ENCODE assay signal across 8 cellular contexts in genomic region chr5:112860571-112860928, GRCh38. TPM values are rescaled to one million over a fixed set of nuclear protein-coding genes. Genes with fewer than 3 reads are reported as not detected.
A peak's percentile ranks its signal among the peaks of the same experiment; 100 is the strongest.
DNase-seq lines count a peak whose midpoint lies in the region; ATAC-seq and TF ChIP-seq lines count a peak whose summit lies in the region.
"Not testable (repeated sequence)": the region's sequence is repeated elsewhere in the genome, so short reads cannot be mapped to it uniquely, and the experiment has no call there.

No MANE protein-coding gene starts in this region.

- ATAC-seq in PC-3; mucosa of descending colon; aorta (ENCODE audit: low FRiP score): not testable (repeated sequence)

- not testable (repeated sequence) for H4K20me1 ChIP-seq in PC-3 (ENCODE audit: low read length)

- H3F3A ChIP-seq in PC-3 (ENCODE audit: low read length, unreplicated experiment): not testable (repeated sequence)

- not testable (repeated sequence) for H3K9me3 ChIP-seq in PC-3 (ENCODE audit: low read length); cardiac muscle cell (ENCODE audit: low read depth); mucosa of descending colon; aorta (ENCODE audit: control insufficient read depth, low read length)

- peak overlapping the region; percentile 68 for H3K4me2 ChIP-seq in PC-3 (ENCODE audit: low read length)

- H3K27ac Mint-ChIP-seq in activated T-helper 1 cell treated with anti-CD3 and anti-CD28 coated beads, Interleukin-12 subunit alpha, Interleukin-12 subunit beta, Interleukin-2, Interleukin-4 antibody, amounts not matched to agents 30 ng/mL and 10 ng/mL and 1 ng/mL, durations not matched to agents 14 hours and 24 hours and 36 hours: peak overlapping the region; percentile 96

- H3K4me1 Mint-ChIP-seq in activated T-helper 1 cell treated with anti-CD3 and anti-CD28 coated beads, Interleukin-12 subunit alpha, Interleukin-12 subunit beta, Interleukin-2, Interleukin-4 antibody, amounts not matched to agents 30 ng/mL and 10 ng/mL and 1 ng/mL, durations not matched to agents 14 hours and 24 hours and 36 hours (ENCODE audit: low read depth): peaks cover 27% of the 10 kb centered on the region

- peaks cover 17% of the 10 kb centered on the region for H3K27me3 Mint-ChIP-seq in activated T-helper 1 cell treated with anti-CD3 and anti-CD28 coated beads, Interleukin-12 subunit alpha, Interleukin-12 subunit beta, Interleukin-2, Interleukin-4 antibody, amounts not matched to agents 30 ng/mL and 10 ng/mL and 1 ng/mL, durations not matched to agents 14 hours and 24 hours and 36 hours (ENCODE audit: insufficient read depth)

- H3K4me1 ChIP-seq in PC-3 (ENCODE audit: insufficient read depth, low read length) (peaks cover 16% of the 10 kb centered on the region), mucosa of descending colon (ENCODE audit: low read depth) (peaks cover 15% of the 10 kb centered on the region)
- not testable (repeated sequence) for H3K4me1 ChIP-seq in cardiac muscle cell (ENCODE audit: low read depth); aorta (ENCODE audit: control insufficient read depth in 1 of 2, insufficient read depth in 2 of 2, low read length in 2 of 2)

- peaks cover 48% of the 10 kb centered on the region for H3K79me2 ChIP-seq in PC-3 (ENCODE audit: low read length)

- H3K4me3 ChIP-seq in GM12864 (ENCODE audit: low read depth, low read length) (peak overlapping the region; percentile 69), PC-3 (ENCODE audit: low read length) (peak overlapping the region; percentile 98), choroid plexus epithelial cell (ENCODE audit: low read depth, low read length) (peak overlapping the region; percentile 94), mucosa of descending colon (peak overlapping the region; percentile 91), skeletal muscle cell (ENCODE audit: low read depth, low read length) (peak overlapping the region; percentile 93), aorta (ENCODE audit: low read length in 2 of 2) (peak overlapping the region; percentile 59 to 90)
- H3K4me3 ChIP-seq in cardiac muscle cell: not testable (repeated sequence)

- POLR2A ChIA-PET in PC-3 (lab: Charles Lee; ENCODE audit: unreplicated experiment): not testable (repeated sequence)

- TF ChIP-seq CTCF in GM12864 (IDR thresholded peaks at IDR 0.05; ENCODE audit: low read depth, low read length, missing control alignments); PC-3 (conservative IDR thresholded peaks at IDR 0.05; ENCODE audit: low read depth, low read length); choroid plexus epithelial cell (conservative IDR thresholded peaks at IDR 0.05; ENCODE audit: low read depth, low read length); cardiac muscle cell (IDR thresholded peaks at IDR 0.05; ENCODE audit: low read depth, low read length); mucosa of descending colon (IDR thresholded peaks at IDR 0.05): not testable (repeated sequence)

- 64 to 67% methylated on average over 11 of the region's 11 CpGs for WGBS in aorta, 2 donors

- TSS peak; percentile 95 for BruUV-seq in PC-3 (replicated peaks; lab: Mats Ljungman, UMichigan)

- not testable (repeated sequence) for H3K27me3 ChIP-seq in PC-3 (ENCODE audit: low read length); cardiac muscle cell; aorta (ENCODE audit: control insufficient read depth in 1 of 2, insufficient read depth in 2 of 2, low read length in 1 of 2)

- H3K9me2 ChIP-seq in PC-3 (replicated peaks; ENCODE audit: low read length): not testable (repeated sequence)

- intact Hi-C loops in PC-3 (cut with micrococcal nuclease) (loop anchor here (5.0 kb wide), 2 partner anchors 62 to 117 kb away; partner anchors contain the start of genes DCP2 and REEP5), aorta (cut with DNase I) (loop anchor here (5.0 to 10.0 kb wide), 2 partner anchors 104 to 117 kb away; partner anchors contain the start of gene DCP2 (in 1 of the 2))
- intact Hi-C loops in activated T-helper 1 cell treated with anti-CD3 and anti-CD28 coated beads, Interleukin-12 subunit alpha, Interleukin-12 subunit beta, Interleukin-2, Interleukin-4 antibody, amounts not matched to agents 30 ng/mL and 10 ng/mL and 1 ng/mL, durations not matched to agents 14 hours and 24 hours and 36 hours (cut with micrococcal nuclease): loop anchor here (2.0 to 10.0 kb wide), 5 partner anchors 18 to 1766 kb away; partner anchors contain the start of genes WDR36 and YTHDC2
- intact Hi-C loops in mucosa of descending colon (cut with DNase I, micrococcal nuclease): not testable (repeated sequence)

- H3K36me3 Mint-ChIP-seq in activated T-helper 1 cell treated with anti-CD3 and anti-CD28 coated beads, Interleukin-12 subunit alpha, Interleukin-12 subunit beta, Interleukin-2, Interleukin-4 antibody, amounts not matched to agents 30 ng/mL and 10 ng/mL and 1 ng/mL, durations not matched to agents 14 hours and 24 hours and 36 hours (ENCODE audit: low read depth): peaks cover 24% of the 10 kb centered on the region

- H3K9me3 Mint-ChIP-seq in activated T-helper 1 cell treated with anti-CD3 and anti-CD28 coated beads, Interleukin-12 subunit alpha, Interleukin-12 subunit beta, Interleukin-2, Interleukin-4 antibody, amounts not matched to agents 30 ng/mL and 10 ng/mL and 1 ng/mL, durations not matched to agents 14 hours and 24 hours and 36 hours: not testable (repeated sequence)

- peak overlapping the region; percentile 97 for H3K9ac ChIP-seq in PC-3 (ENCODE audit: low read length)

- peaks cover 25% of the 10 kb centered on the region for H3K36me3 ChIP-seq in PC-3 (ENCODE audit: low read depth, low read length)
- peaks cover 14% of the 10 kb centered on the region for H3K36me3 ChIP-seq in cardiac muscle cell
- not testable (repeated sequence) for H3K36me3 ChIP-seq in mucosa of descending colon (ENCODE audit: low read depth); aorta (ENCODE audit: control insufficient read depth in 1 of 2, insufficient read depth in 2 of 2, low read length in 1 of 2)

- peak overlapping the region; percentile 98 for H2AFZ ChIP-seq in PC-3 (ENCODE audit: low read length)

- not testable (repeated sequence) for DNase-seq in GM12864 (ENCODE audit: low read depth); PC-3; activated T-helper 1 cell treated with anti-CD3 and anti-CD28 coated beads, Interleukin-12 subunit alpha, Interleukin-12 subunit beta, Interleukin-2, Interleukin-4 antibody, amounts not matched to agents 30 ng/mL and 10 ng/mL and 1 ng/mL, durations not matched to agents 14 hours and 24 hours and 36 hours (ENCODE audit: low spot score); choroid plexus epithelial cell (ENCODE audit: low read depth); cardiac muscle cell (ENCODE audit: low read depth in 1 of 2, low spot score in 1 of 2); mucosa of descending colon; skeletal muscle cell (ENCODE audit: low read depth); aorta

- H3K4me3 Mint-ChIP-seq in activated T-helper 1 cell treated with anti-CD3 and anti-CD28 coated beads, Interleukin-12 subunit alpha, Interleukin-12 subunit beta, Interleukin-2, Interleukin-4 antibody, amounts not matched to agents 30 ng/mL and 10 ng/mL and 1 ng/mL, durations not matched to agents 14 hours and 24 hours and 36 hours: peak overlapping the region; percentile 97

- H3K27ac ChIP-seq in PC-3 (ENCODE audit: low read length): peak overlapping the region; percentile 29
- H3K27ac ChIP-seq in cardiac muscle cell: peak overlapping the region; percentile 93
- H3K27ac ChIP-seq in aorta (ENCODE audit: low read depth in 1 of 2, low read length in 2 of 2): peak overlapping the region in 1 of 2 donors; percentile 64

- CTCF ChIA-PET in PC-3 (lab: Charles Lee): not testable (repeated sequence)

RNA-seq across cellular contexts. Expression of gene SRP19, which starts 0.5 kb away (rescaled TPM):
- total RNA-seq in PC-3 (2014; rRNA removed) (39.9 and 42.9 TPM in 2 replicates), cardiac muscle cell (69.1 and 98.2 TPM in 2 replicates), mucosa of descending colon (10 to 100 TPM; 22.0 to 32.0 (median 26.9) TPM), aorta (10 to 100 TPM; 33.4 to 40.1 TPM)
- total RNA-seq in activated T-helper 1 cell treated with anti-CD3 and anti-CD28 coated beads, Interleukin-12 subunit alpha, Interleukin-12 subunit beta, Interleukin-2, Interleukin-4 antibody, amounts not matched to agents 30 ng/mL and 10 ng/mL and 1 ng/mL, durations not matched to agents 14 hours and 24 hours and 36 hours: 72.0 and 72.5 TPM in 2 replicates
- polyA plus RNA-seq in cardiac muscle cell (105 and 130 TPM in 2 replicates), aorta (10 to 100 TPM; 69.5 to 80.5 TPM)
